ENCODE assay signal across 8 cellular contexts in genomic region chr1:28087614-28088167, GRCh38.
A peak's percentile ranks its signal among the peaks of the same experiment; 100 is the strongest.
DNase-seq lines count a peak whose midpoint lies in the region; ATAC-seq and TF ChIP-seq lines count a peak whose summit lies in the region.

No MANE protein-coding gene starts in this region.

- H4K20me1 ChIP-seq in SU-DHL-6 (ENCODE audit: low read depth, low read length): no peaks in the 10 kb centered on the region

- ATAC-seq in HG02759 (IDR thresholded peaks at IDR 0.05; ENCODE audit: unreplicated experiment) (peak; percentile 5), GM19467 (IDR thresholded peaks at IDR 0.05; ENCODE audit: unreplicated experiment) (no peak)

- H3K9me3 ChIP-seq in SU-DHL-6 (ENCODE audit: insufficient read depth, low read length) (no peaks in the 10 kb centered on the region), duodenal mucosa (ENCODE audit: control insufficient read depth in 1 of 2, low read length in 2 of 2) (no peaks in the 10 kb centered on the region), mucosa of rectum (ENCODE audit: control insufficient read depth in 2 of 2, low read length in 2 of 2) (no peaks in the 10 kb centered on the region)

- H3K4me2 ChIP-seq in SU-DHL-6 (ENCODE audit: low read depth, low read length, poor library complexity, severe bottlenecking): peak overlapping the region; percentile 99

- no peak for TF ChIP-seq CTCF in SU-DHL-6 (IDR thresholded peaks at IDR 0.05; ENCODE audit: insufficient read depth, low read length, poor library complexity, severe bottlenecking)

- H3K36me3 ChIP-seq in SU-DHL-6 (ENCODE audit: low read length): no peaks in the 10 kb centered on the region; the same call in 1 of the 2 replicates
- H3K36me3 ChIP-seq in duodenal mucosa (ENCODE audit: control insufficient read depth in 1 of 2, insufficient read depth in 2 of 2, low read length in 2 of 2): no peaks in the 10 kb centered on the region
- no peaks in the 10 kb centered on the region for H3K36me3 ChIP-seq in mucosa of rectum (ENCODE audit: control insufficient read depth in 2 of 2, insufficient read depth in 2 of 2, low read length in 2 of 2)

- no peak overlapping the region for H2AFZ ChIP-seq in SU-DHL-6 (ENCODE audit: low read depth, low read length, severe bottlenecking)

- H3K9ac ChIP-seq in SU-DHL-6 (ENCODE audit: low read length) (peak overlapping the region; percentile 95), duodenal mucosa (ENCODE audit: low read depth in 1 of 2, low read length in 2 of 2) (peak overlapping the region; percentile 58 to 84), mucosa of rectum (ENCODE audit: low read depth in 1 of 2, low read length in 2 of 2) (peak overlapping the region; percentile 82 to 94)

- peaks cover 21 to 26% of the 10 kb centered on the region in 2 donors for H3K4me1 ChIP-seq in duodenal mucosa (ENCODE audit: control insufficient read depth in 1 of 2, insufficient read depth in 2 of 2, low read length in 2 of 2)
- peaks cover 17 to 24% of the 10 kb centered on the region in 2 donors for H3K4me1 ChIP-seq in mucosa of rectum (ENCODE audit: control insufficient read depth in 2 of 2, insufficient read depth in 2 of 2, low read length in 2 of 2)

- peaks cover 39% of the 10 kb centered on the region for H3F3A ChIP-seq in SU-DHL-6 (ENCODE audit: insufficient read depth)

- H3K9me2 ChIP-seq in SU-DHL-6 (replicated peaks; ENCODE audit: insufficient read depth, low read length): no peaks in the 10 kb centered on the region

- peaks cover 54% of the 10 kb centered on the region for H3K79me2 ChIP-seq in SU-DHL-6 (ENCODE audit: insufficient read depth, low read length)

- H3K4me3 ChIP-seq in SU-DHL-6 (ENCODE audit: insufficient read depth, low read length, poor library complexity, severe bottlenecking) (peak overlapping the region; percentile 92), duodenal mucosa (ENCODE audit: low read depth in 1 of 2, low read length in 2 of 2) (peak overlapping the region; percentile 82 to 98), mucosa of rectum (ENCODE audit: low read length in 2 of 2) (peak overlapping the region; percentile 92 to 98)

- H3K27ac ChIP-seq in SU-DHL-6 (ENCODE audit: low read depth, low read length) (peak overlapping the region; percentile 99), duodenal mucosa (ENCODE audit: low read depth, low read length) (peak overlapping the region; percentile 86), mucosa of rectum (ENCODE audit: low read depth in 2 of 2, low read length in 2 of 2) (peak overlapping the region; percentile 89)

- DNase-seq in NCI-H2171 treated with DMSO at 0.1 percent for 48 hours (lab: John Stamatoyannopoulos, UW): peak; percentile 46
- DNase-seq in NCI-H2171 (lab: John Stamatoyannopoulos, UW): no peak
- DNase-seq in glomerular visceral epithelial cell (ENCODE audit: extremely low spot score): no peak

- H3K27me3 ChIP-seq in SU-DHL-6 (ENCODE audit: low read length) (no peaks in the 10 kb centered on the region), duodenal mucosa (ENCODE audit: control insufficient read depth in 1 of 2, insufficient read depth in 2 of 2, low read length in 2 of 2) (no peaks in the 10 kb centered on the region), mucosa of rectum (ENCODE audit: control insufficient read depth in 2 of 2, insufficient read depth in 2 of 2, low read length in 2 of 2) (no peaks in the 10 kb centered on the region)
